In genomic region chr4:184515606-184516005, GRCh38 we compare ENCODE assay signal across 18 cellular contexts. TPM values are rescaled to one million over a fixed set of nuclear protein-coding genes. Genes with fewer than 3 reads are reported as not detected.
DNase-seq lines count a peak whose midpoint lies in the region; ATAC-seq and TF ChIP-seq lines count a peak whose summit lies in the region.
"Had no signal": no experiment of that assay in that cellular context is flagged by ENCODE, and none has a peak within 500 bp of the region (broad histone marks: within the 10 kb centered on the region; RNA-seq: fewer than 3 reads in every experiment).

No MANE protein-coding gene starts in this region.

- in situ Hi-C loops in mammary epithelial cell (cut with MboI; ENCODE audit: low sequenced_read_pairs in 2 of 2), result no loop called here

- H4K20me1 ChIP-seq in mammary epithelial cell (ENCODE audit: insufficient read depth, low read length), result no peaks in the 10 kb centered on the region

- POLR2A ChIA-PET in MCF 10A (lab: Yijun Ruan, JAX) (interaction anchor here (0.7 to 4.7 kb wide), 5 partner anchors 9 to 41 kb away, joined by 3 to 38 read pairs (median 3); partner anchors contain the start of gene IRF2), T-cell (lab: Charles Lee) (interaction anchor here in 1 of 2 donors (0.6 kb wide), 1 partner anchor 50 kb away, joined by 9 read pairs; no protein-coding TSS in a partner anchor)

- no peak overlapping the region for H3K27ac Mint-ChIP-seq in MCF 10A (ENCODE audit: low read depth, unreplicated experiment)
- peak overlapping the region; percentile 57 for H3K27ac Mint-ChIP-seq in T-helper 1 cell treated with Interleukin-12 subunit alpha and Interleukin-12 subunit beta and Interleukin-4 antibody, amounts not matched to agents 30 μg/mL and 1 μg/mL, for 36 hours
- H3K27ac Mint-ChIP-seq in activated naive CD8-positive, alpha-beta T cell treated with anti-CD3 and anti-CD28 coated beads, Interleukin-2, amount 50 U/mL, for 24 hours, result peak overlapping the region; percentile 84
- H3K27ac Mint-ChIP-seq in stimulated activated memory B cell treated with anti-CD40 and anti-IgM and Interleukin-4, amounts not matched to agents 10 μg/mL and 1 μg/mL and 100 μg/mL, for 72 hours, result peak overlapping the region; percentile 87
- H3K27ac Mint-ChIP-seq in T-cell, result no peak overlapping the region
- H3K27ac Mint-ChIP-seq: CD8-positive, alpha-beta T cell; GM23338 had no signal

- H3K79me2 ChIP-seq in mammary epithelial cell (ENCODE audit: insufficient read depth, low read length), result no peaks in the 10 kb centered on the region

- H3K9me3 Mint-ChIP-seq in MCF 10A (ENCODE audit: unreplicated experiment) (peaks cover 6% of the 10 kb centered on the region), T-cell (peaks cover 0 to 7% (median 4%) of the 10 kb centered on the region in 3 donors)
- H3K9me3 Mint-ChIP-seq in T-helper 1 cell treated with Interleukin-12 subunit alpha and Interleukin-12 subunit beta and Interleukin-4 antibody, amounts not matched to agents 30 μg/mL and 1 μg/mL, for 36 hours, result peaks cover 12% of the 10 kb centered on the region
- H3K9me3 Mint-ChIP-seq in activated naive CD8-positive, alpha-beta T cell treated with anti-CD3 and anti-CD28 coated beads, Interleukin-2, amount 50 U/mL, for 24 hours, result peaks cover 12% of the 10 kb centered on the region
- H3K9me3 Mint-ChIP-seq in stimulated activated memory B cell treated with anti-CD40 and anti-IgM and Interleukin-4, amounts not matched to agents 10 μg/mL and 1 μg/mL and 100 μg/mL, for 72 hours, result peaks cover 4% of the 10 kb centered on the region

- TF ChIP-seq POLR2A in right lobe of liver (IDR thresholded peaks at IDR 0.05), result no peak

- no peak overlapping the region for H3K4me2 ChIP-seq in mammary epithelial cell (ENCODE audit: insufficient read depth, low read depth, low read length)
- H3K4me2 ChIP-seq: GM23338 had no signal

- no peak for ATAC-seq in activated naive CD8-positive, alpha-beta T cell treated with anti-CD3 and anti-CD28 coated beads, Interleukin-2, amount 50 U/mL, for 24 hours
- no peak for ATAC-seq in stimulated activated memory B cell treated with anti-CD40 and anti-IgM and Interleukin-4, amounts not matched to agents 10 μg/mL and 1 μg/mL and 100 μg/mL, for 72 hours
- ATAC-seq in T-cell (replicated peaks in 1 of 4), result no peak
- no peak for ATAC-seq in right lobe of liver
- ATAC-seq: CD8-positive, alpha-beta T cell; GM23338; PC-3 had no signal

- 85% methylated on average over 3 of the region's 3 CpGs for WGBS in mammary epithelial cell (ENCODE audit: low coverage, missing lambda C conversion rate)
- 70% methylated on average over 3 of the region's 3 CpGs for WGBS in right lobe of liver (ENCODE audit: insufficient coverage, low coverage, low lambda C conversion rate, missing lambda C conversion rate)

- CTCF ChIA-PET in mammary epithelial cell (lab: Charles Lee; ENCODE audit: low non-redundant PET) (no interaction called here), MCF 10A (lab: Yijun Ruan, JAX) (interaction anchor here (1.2 kb wide), 1 partner anchor 11 kb away, joined by 4 read pairs; no protein-coding TSS in a partner anchor), T-cell (lab: Charles Lee) (no interaction called here)

- no peaks in the 10 kb centered on the region for H3K9me3 ChIP-seq in mammary epithelial cell (replicated peaks; ENCODE audit: insufficient read depth, low read length)
- H3K9me3 ChIP-seq in right lobe of liver, result no peaks in the 10 kb centered on the region
- H3K9me3 ChIP-seq: BE2C had no signal

- H3K27ac ChIP-seq in mammary epithelial cell (ENCODE audit: insufficient read depth, low read depth, low read length), result no peak overlapping the region
- no peak overlapping the region for H3K27ac ChIP-seq in right lobe of liver

- H3K36me3 Mint-ChIP-seq in MCF 10A (ENCODE audit: insufficient read depth, unreplicated experiment), result no peaks in the 10 kb centered on the region
- H3K36me3 Mint-ChIP-seq in T-helper 1 cell treated with Interleukin-12 subunit alpha and Interleukin-12 subunit beta and Interleukin-4 antibody, amounts not matched to agents 30 μg/mL and 1 μg/mL, for 36 hours (ENCODE audit: low read depth), result peaks cover 10% of the 10 kb centered on the region
- peaks cover 7% of the 10 kb centered on the region for H3K36me3 Mint-ChIP-seq in activated naive CD8-positive, alpha-beta T cell treated with anti-CD3 and anti-CD28 coated beads, Interleukin-2, amount 50 U/mL, for 24 hours (ENCODE audit: low read depth)
- H3K36me3 Mint-ChIP-seq in stimulated activated memory B cell treated with anti-CD40 and anti-IgM and Interleukin-4, amounts not matched to agents 10 μg/mL and 1 μg/mL and 100 μg/mL, for 72 hours, result peaks cover 4% of the 10 kb centered on the region
- peaks cover 4% of the 10 kb centered on the region for H3K36me3 Mint-ChIP-seq in T-cell
- H3K36me3 Mint-ChIP-seq: CD8-positive, alpha-beta T cell had no signal

- TF ChIP-seq CTCF in mammary epithelial cell (conservative IDR thresholded peaks at IDR 0.05 in 1 of 2, IDR thresholded peaks at IDR 0.05 in 1 of 2; ENCODE audit: extremely low read depth in 1 of 2, insufficient read depth in 1 of 2, low read depth in 1 of 2, low read length in 2 of 2), result no peak
- TF ChIP-seq CTCF in MCF 10A (IDR thresholded peaks at IDR 0.05; ENCODE audit: unreplicated experiment), result no peak
- no peak for TF ChIP-seq CTCF in right lobe of liver (IDR thresholded peaks at IDR 0.05)

- H3K4me3 Mint-ChIP-seq in MCF 10A (ENCODE audit: unreplicated experiment) (no peak overlapping the region), T-cell (no peak overlapping the region)
- H3K4me3 Mint-ChIP-seq in T-helper 1 cell treated with Interleukin-12 subunit alpha and Interleukin-12 subunit beta and Interleukin-4 antibody, amounts not matched to agents 30 μg/mL and 1 μg/mL, for 36 hours, result no peak overlapping the region
- H3K4me3 Mint-ChIP-seq in activated naive CD8-positive, alpha-beta T cell treated with anti-CD3 and anti-CD28 coated beads, Interleukin-2, amount 50 U/mL, for 24 hours, result no peak overlapping the region
- no peak overlapping the region for H3K4me3 Mint-ChIP-seq in stimulated activated memory B cell treated with anti-CD40 and anti-IgM and Interleukin-4, amounts not matched to agents 10 μg/mL and 1 μg/mL and 100 μg/mL, for 72 hours
- H3K4me3 Mint-ChIP-seq: CD8-positive, alpha-beta T cell; GM23338 had no signal

- H3K36me3 ChIP-seq in mammary epithelial cell (ENCODE audit: insufficient read depth, low read length), result no peaks in the 10 kb centered on the region
- H3K36me3 ChIP-seq in right lobe of liver, result no peaks in the 10 kb centered on the region
- H3K36me3 ChIP-seq: BE2C had no signal

- H3K27me3 Mint-ChIP-seq in MCF 10A (ENCODE audit: insufficient read depth, unreplicated experiment) (no peaks in the 10 kb centered on the region), T-cell (no peaks in the 10 kb centered on the region)
- H3K27me3 Mint-ChIP-seq in T-helper 1 cell treated with Interleukin-12 subunit alpha and Interleukin-12 subunit beta and Interleukin-4 antibody, amounts not matched to agents 30 μg/mL and 1 μg/mL, for 36 hours (ENCODE audit: low read depth), result no peaks in the 10 kb centered on the region
- H3K27me3 Mint-ChIP-seq in activated naive CD8-positive, alpha-beta T cell treated with anti-CD3 and anti-CD28 coated beads, Interleukin-2, amount 50 U/mL, for 24 hours, result no peaks in the 10 kb centered on the region
- no peaks in the 10 kb centered on the region for H3K27me3 Mint-ChIP-seq in stimulated activated memory B cell treated with anti-CD40 and anti-IgM and Interleukin-4, amounts not matched to agents 10 μg/mL and 1 μg/mL and 100 μg/mL, for 72 hours

- H3K27me3 ChIP-seq in mammary epithelial cell (ENCODE audit: insufficient read depth, low read length) (no peaks in the 10 kb centered on the region), right lobe of liver (no peaks in the 10 kb centered on the region)
- H3K27me3 ChIP-seq: BE2C had no signal

- H3K4me3 ChIP-seq in mammary epithelial cell (replicated peaks in 1 of 3; ENCODE audit: insufficient read depth in 1 of 3, low read depth in 2 of 3, low read length in 3 of 3), result no peak overlapping the region
- H3K4me3 ChIP-seq in right lobe of liver, result no peak overlapping the region
- H3K4me3 ChIP-seq: GM23338 had no signal

- intact Hi-C loops in mammary epithelial cell (cut with micrococcal nuclease), result loop anchor here (2.0 kb wide), 2 partner anchors 13 to 41 kb away; partner anchors contain the start of gene IRF2
- intact Hi-C loops in MCF 10A (cut with micrococcal nuclease), result loop anchor here (2.0 kb wide), 1 partner anchor 69 kb away; no protein-coding TSS in a partner anchor
- intact Hi-C loops in right lobe of liver (cut with DNase I), result no loop called here

- peak overlapping the region; percentile 40 for H2AFZ ChIP-seq in mammary epithelial cell (ENCODE audit: low read depth, low read length)

- no peaks in the 10 kb centered on the region for H3K4me1 Mint-ChIP-seq in MCF 10A (ENCODE audit: insufficient read depth, unreplicated experiment)
- H3K4me1 Mint-ChIP-seq in T-helper 1 cell treated with Interleukin-12 subunit alpha and Interleukin-12 subunit beta and Interleukin-4 antibody, amounts not matched to agents 30 μg/mL and 1 μg/mL, for 36 hours (ENCODE audit: low read depth), result peaks cover 34% of the 10 kb centered on the region
- peaks cover 40% of the 10 kb centered on the region for H3K4me1 Mint-ChIP-seq in activated naive CD8-positive, alpha-beta T cell treated with anti-CD3 and anti-CD28 coated beads, Interleukin-2, amount 50 U/mL, for 24 hours
- peaks cover 43% of the 10 kb centered on the region for H3K4me1 Mint-ChIP-seq in stimulated activated memory B cell treated with anti-CD40 and anti-IgM and Interleukin-4, amounts not matched to agents 10 μg/mL and 1 μg/mL and 100 μg/mL, for 72 hours
- peaks cover 15 to 20% (median 18%) of the 10 kb centered on the region in 3 donors for H3K4me1 Mint-ChIP-seq in T-cell

- DNase-seq in mammary epithelial cell (no peak), MCF 10A (ENCODE audit: unreplicated experiment) (no peak), T-cell (no peak), right lobe of liver (no peak)
- DNase-seq in activated naive CD8-positive, alpha-beta T cell treated with anti-CD3 and anti-CD28 coated beads, Interleukin-2, amount 50 U/mL, for 24 hours, result no peak
- DNase-seq: BE2C; CD8-positive, alpha-beta T cell; DND-41; GDM1; IMR-90; NCI-H1048; NCI-H1694; NCI-H2107; NCI-H345; PC-3 had no signal

- H3K4me1 ChIP-seq in mammary epithelial cell (ENCODE audit: insufficient read depth, low read length) (peaks cover 26% of the 10 kb centered on the region), right lobe of liver (no peaks in the 10 kb centered on the region)

- BruUV-seq in mammary epithelial cell (replicated peaks; lab: Mats Ljungman, UMichigan) (no TSS peak), MCF 10A (replicated peaks; lab: Mats Ljungman, UMichigan) (no TSS peak)

- no peak overlapping the region for H3K9ac ChIP-seq in mammary epithelial cell (ENCODE audit: insufficient read depth, low read length)

- dilution Hi-C loops in mammary epithelial cell (cut with HindIII; ENCODE audit: low sequenced_read_pairs), result no loop called here

RNA-seq across cellular contexts. Expression of gene IRF2, which starts 41.3 kb away (rescaled TPM):
- total RNA-seq in mammary epithelial cell (10 to 100 TPM; 22.0 to 23.3 TPM), MCF 10A (2022) (20.8 and 29.0 TPM in 2 replicates), T-cell (10 to 100 TPM; 45.5 to 73.4 (median 59.1) TPM), right lobe of liver (10 to 100 TPM; 16.9 to 29.0 (median 21.3) TPM)
- 24.1 TPM for polyA plus RNA-seq in mammary epithelial cell
- polyA minus RNA-seq in mammary epithelial cell, result 31.3 TPM

Comparison
In these comparisons a context has a peak if more than half of its experiments do, and no peak if none do; other contexts are left out.
1. H3K27ac Mint-ChIP-seq: peak in T-helper 1 cell treated with Interleukin-12 subunit alpha and Interleukin-12 subunit beta and Interleukin-4 antibody, amounts not matched to agents 30 μg/mL and 1 μg/mL, for 36 hours (single experiment), activated naive CD8-positive, alpha-beta T cell treated with anti-CD3 and anti-CD28 coated beads, Interleukin-2, amount 50 U/mL, for 24 hours (single experiment) and stimulated activated memory B cell treated with anti-CD40 and anti-IgM and Interleukin-4, amounts not matched to agents 10 μg/mL and 1 μg/mL and 100 μg/mL, for 72 hours (single experiment); none in MCF 10A (single experiment) and T-cell (0 of 2).
2. intact Hi-C loops: an anchor here in mammary epithelial cell (2.0 kb wide) and MCF 10A (2.0 kb wide); none called in right lobe of liver.